Comparison of ENCODE assay signal across 8 cellular contexts in the genomic region with DNA sequence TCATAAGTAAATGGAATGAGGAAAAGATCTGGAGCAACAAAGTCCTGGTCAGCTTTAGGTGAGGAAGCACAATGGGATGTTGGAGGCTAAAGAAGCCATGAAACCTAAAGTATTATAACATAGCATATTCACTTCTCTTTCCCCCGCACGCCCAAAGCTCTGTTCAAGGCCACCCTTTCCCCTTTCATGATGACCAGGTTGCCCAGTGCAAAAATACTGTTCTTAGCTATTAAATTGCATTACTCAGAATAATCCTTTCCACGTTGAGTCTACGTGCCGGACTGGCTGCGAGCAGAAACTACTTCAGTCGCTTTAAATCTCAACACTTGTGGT. TPM values are rescaled to one million over a fixed set of nuclear protein-coding genes. Genes with fewer than 3 reads are reported as not detected.
DNase-seq lines count a peak whose midpoint lies in the region; ATAC-seq and TF ChIP-seq lines count a peak whose summit lies in the region.

No MANE protein-coding gene starts in this region.

- peak overlapping the region; percentile 60 for H3K4me3 ChIP-seq in HAP-1
- peak overlapping the region; percentile 0 for H3K4me3 ChIP-seq in hepatocyte
- H3K4me3 ChIP-seq in spleen: peak overlapping the region; percentile 66 to 86 (median 80)

- intact Hi-C loops in spleen (cut with DNase I; ENCODE audit: low total_unique reads): loop anchor here (2.0 to 5.0 kb wide), 2 partner anchors 37 to 129 kb away; no protein-coding TSS in a partner anchor

- no peaks in the 10 kb centered on the region for H3K36me3 Mint-ChIP-seq in WTC11

- H3K27ac ChIP-seq in hepatocyte (peak overlapping the region; percentile 90), spleen (peak overlapping the region; percentile 72 to 93 (median 90))

- H3K4me1 Mint-ChIP-seq in WTC11: peaks cover 38% of the 10 kb centered on the region

- peak overlapping the region; percentile 77 for H3K4me2 ChIP-seq in hepatocyte

- peak overlapping the region; percentile 100 for H3K27ac Mint-ChIP-seq in WTC11

- H3K27me3 ChIP-seq in HAP-1 (ENCODE audit: low read depth): no peaks in the 10 kb centered on the region
- no peaks in the 10 kb centered on the region for H3K27me3 ChIP-seq in hepatocyte
- no peaks in the 10 kb centered on the region for H3K27me3 ChIP-seq in spleen (replicated peaks in 1 of 7)

- H3K36me3 ChIP-seq in HAP-1 (replicated peaks) (no peaks in the 10 kb centered on the region), hepatocyte (replicated peaks; ENCODE audit: insufficient read depth, low read depth) (no peaks in the 10 kb centered on the region), spleen (peaks cover 0 to 11% (median 2%) of the 10 kb centered on the region in 6 donors)

- H3K9me3 ChIP-seq in HAP-1 (no peaks in the 10 kb centered on the region), hepatocyte (ENCODE audit: low read depth) (no peaks in the 10 kb centered on the region), spleen (no peaks in the 10 kb centered on the region)

- ATAC-seq in WTC11 (no peak), HG02938 (IDR thresholded peaks at IDR 0.05; ENCODE audit: unreplicated experiment) (no peak), GM21423 (IDR thresholded peaks at IDR 0.05; ENCODE audit: unreplicated experiment) (no peak), HG03432 (IDR thresholded peaks at IDR 0.05; ENCODE audit: unreplicated experiment) (no peak)

- peak overlapping the region; percentile 19 for H2AFZ ChIP-seq in hepatocyte

- no peaks in the 10 kb centered on the region for H3K9me2 ChIP-seq in hepatocyte (replicated peaks; ENCODE audit: insufficient read depth)

- WGBS in hepatocyte (ENCODE audit: low lambda C conversion rate, missing lambda C conversion rate): 11% methylated on average over 7 of the region's 7 CpGs
- 1 to 8% (median 4%) methylated on average over 7 of the region's 7 CpGs for WGBS in spleen, 5 donors

- no peaks in the 10 kb centered on the region for H4K20me1 ChIP-seq in hepatocyte (ENCODE audit: insufficient read depth, poor library complexity, severe bottlenecking)

- H3K27me3 Mint-ChIP-seq in WTC11 (ENCODE audit: low read depth): no peaks in the 10 kb centered on the region

- no peaks in the 10 kb centered on the region for H3K9me3 Mint-ChIP-seq in WTC11

- in situ Hi-C loops in HAP-1 (cut with MboI; ENCODE audit: low sequenced_read_pairs): loop anchor here (5.0 kb wide), 1 partner anchor 39 kb away; no protein-coding TSS in a partner anchor

- peaks cover 39% of the 10 kb centered on the region for H3K79me2 ChIP-seq in hepatocyte

- DNase-seq in HAP-1 (ENCODE audit: low spot score in 2 of 2) (no peak), WTC11 (ENCODE audit: low spot score) (no peak), hepatocyte (ENCODE audit: low spot score) (no peak), spleen (no peak), NCI-H1105 treated with DMSO at 0.1 percent for 48 hours (lab: John Stamatoyannopoulos, UW) (no peak)

- TF ChIP-seq CTCF in WTC11 (IDR thresholded peaks at IDR 0.05) (no peak), hepatocyte (IDR thresholded peaks at IDR 0.05; ENCODE audit: poor library complexity) (no peak), spleen (IDR thresholded peaks at IDR 0.05 in 8 of 11, conservative IDR thresholded peaks at IDR 0.05 in 3 of 11) (no peak)

- CTCF ChIA-PET in WTC11 (lab: Charles Lee): interaction anchor here (0.6 to 4.5 kb wide), 48 partner anchors 9 to 441 kb away, joined by 3 to 158 read pairs (median 4); partner anchors contain the start of genes EHD4, JMJD7, MGA and NUSAP1

- peaks cover 28% of the 10 kb centered on the region for H3K4me1 ChIP-seq in HAP-1
- peaks cover 22% of the 10 kb centered on the region for H3K4me1 ChIP-seq in hepatocyte (ENCODE audit: insufficient read depth)
- H3K4me1 ChIP-seq in spleen: peaks cover 30 to 58% (median 52%) of the 10 kb centered on the region in 6 donors

- H3K4me3 Mint-ChIP-seq in WTC11: peak overlapping the region; percentile 86

- POLR2A ChIA-PET in WTC11 (lab: Charles Lee): interaction anchor here (0.6 to 2.4 kb wide), 15 partner anchors 8 to 230 kb away, joined by 3 to 15 read pairs (median 5); partner anchors contain the start of genes EHD4, JMJD7 and RPAP1

- no peak for TF ChIP-seq POLR2A in spleen (IDR thresholded peaks at IDR 0.05)

TF ChIP-seq in WTC11, 78 proteins besides CTCF, POLR2A, EP300 and RAD21:
- no peak for TF ChIP-seq AFF4 (CRISPR knock-in tag; IDR thresholded peaks at IDR 0.05; ENCODE audit: borderline replicate concordance)
- TF ChIP-seq NFYB (CRISPR knock-in tag; conservative IDR thresholded peaks at IDR 0.05; ENCODE audit: low read depth): no peak
- TF ChIP-seq NR3C1 (CRISPR knock-in tag; conservative IDR thresholded peaks at IDR 0.05; ENCODE audit: low read depth): no peak
- no peak for TF ChIP-seq ZNF138 (CRISPR knock-in tag; conservative IDR thresholded peaks at IDR 0.05)
- no peak for TF ChIP-seq ZMAT4 (CRISPR knock-in tag; IDR thresholded peaks at IDR 0.05)
- no peak for TF ChIP-seq ZNF423 (CRISPR knock-in tag; IDR thresholded peaks at IDR 0.05)
- TF ChIP-seq JUN (CRISPR knock-in tag; IDR thresholded peaks at IDR 0.05): no peak
- TF ChIP-seq ETV6 (CRISPR knock-in tag; IDR thresholded peaks at IDR 0.05): no peak
- TF ChIP-seq ZSCAN18 (CRISPR knock-in tag; IDR thresholded peaks at IDR 0.05): no peak
- TF ChIP-seq, protein P1, sequence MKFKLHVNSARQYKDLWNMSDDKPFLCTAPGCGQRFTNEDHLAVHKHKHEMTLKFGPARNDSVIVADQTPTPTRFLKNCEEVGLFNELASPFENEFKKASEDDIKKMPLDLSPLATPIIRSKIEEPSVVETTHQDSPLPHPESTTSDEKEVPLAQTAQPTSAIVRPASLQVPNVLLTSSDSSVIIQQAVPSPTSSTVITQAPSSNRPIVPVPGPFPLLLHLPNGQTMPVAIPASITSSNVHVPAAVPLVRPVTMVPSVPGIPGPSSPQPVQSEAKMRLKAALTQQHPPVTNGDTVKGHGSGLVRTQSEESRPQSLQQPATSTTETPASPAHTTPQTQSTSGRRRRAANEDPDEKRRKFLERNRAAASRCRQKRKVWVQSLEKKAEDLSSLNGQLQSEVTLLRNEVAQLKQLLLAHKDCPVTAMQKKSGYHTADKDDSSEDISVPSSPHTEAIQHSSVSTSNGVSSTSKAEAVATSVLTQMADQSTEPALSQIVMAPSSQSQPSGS (CRISPR knock-in tag; IDR thresholded peaks at IDR 0.05; ENCODE audit: borderline replicate concordance, low read depth): no peak

RNA-seq across cellular contexts. Expression of gene MAPKBP1, which starts 0.6 kb away (rescaled TPM):
- total RNA-seq in WTC11 (2021): 11.0 to 14.5 TPM (median 12.9 TPM) in 3 replicates
- total RNA-seq in hepatocyte: 19.9 and 24.5 TPM in 2 replicates
- 18.6 and 19.9 TPM in 2 replicates for polyA plus RNA-seq in hepatocyte
- total RNA-seq in spleen: 10 to 100 TPM; 19.9 to 44.5 (median 37.4) TPM
- 10 to 100 TPM in 2 of 3 donors, 1 to 10 TPM in 1; 2.4 to 16.6 (median 12.5) TPM for polyA plus RNA-seq in spleen

RNA-seq across cellular contexts. Expression of gene JMJD7, which starts 54.2 kb away (rescaled TPM):
- total RNA-seq in WTC11 (2021) (14.8 to 19.9 TPM (median 18.2 TPM) in 3 replicates), hepatocyte (14.1 and 14.4 TPM in 2 replicates), spleen (10 to 100 TPM in 5 of 7 donors, 1 to 10 TPM in 2; 3.2 to 20.1 (median 13.0) TPM)
- polyA plus RNA-seq in hepatocyte (9.2 and 9.9 TPM in 2 replicates), spleen (10 to 100 TPM in 1 of 3 donors, 1 to 10 TPM in 2; 5.2 to 10.9 (median 8.6) TPM)

Comparison
In these comparisons a context has a peak if more than half of its experiments do, and no peak if none do; other contexts are left out.
1. H3K4me3 ChIP-seq: peak in every context shown above with its lines; median percentile 80 in spleen; 60 in HAP-1; 0 in hepatocyte.